In the genomic region with DNA sequence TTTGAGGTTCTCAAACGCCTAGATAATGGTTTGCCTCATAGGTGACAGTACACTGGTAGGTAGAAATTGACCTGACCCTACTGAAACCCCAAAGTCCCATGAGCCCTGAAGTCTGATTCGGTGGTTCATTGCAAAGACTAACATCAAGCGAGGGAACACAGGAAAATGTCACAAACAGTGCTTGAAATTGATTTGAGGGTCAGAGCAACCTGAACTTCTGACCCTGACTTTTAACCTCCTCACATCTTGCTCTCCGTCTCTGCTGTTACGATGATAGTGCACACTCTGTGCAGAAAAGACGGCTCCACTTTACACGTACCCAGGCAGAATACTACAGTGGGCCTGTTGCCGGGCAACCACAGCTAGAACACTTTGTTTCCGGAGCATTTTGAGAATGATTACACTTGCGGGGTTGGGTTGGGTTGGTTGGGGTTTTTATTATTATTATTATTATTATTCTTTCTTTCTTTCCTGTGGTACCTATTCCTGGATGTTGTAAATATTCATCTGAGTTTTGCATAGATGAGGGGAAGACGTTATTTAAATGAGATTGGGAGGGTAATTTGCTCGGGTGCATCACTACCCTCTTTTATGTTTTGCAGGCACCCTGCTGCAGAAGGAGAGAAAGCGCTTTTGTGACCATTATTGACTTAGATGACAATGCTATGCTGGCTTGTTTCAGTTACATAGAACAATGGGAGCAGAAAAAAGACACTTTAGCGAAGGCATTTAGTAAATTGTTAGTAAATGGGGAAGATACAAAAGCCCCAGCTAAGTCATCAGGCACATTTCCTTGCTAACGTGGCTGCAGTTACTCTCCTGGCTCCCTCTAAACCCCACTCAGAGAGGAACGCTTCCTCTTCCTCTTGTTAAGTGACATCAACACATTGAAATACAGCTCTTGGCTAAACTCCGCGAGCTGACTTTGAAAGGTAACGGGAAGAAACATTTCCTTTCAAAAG, we compare ENCODE assay signal across 9 cellular contexts.
DNase-seq lines count a peak whose midpoint lies in the region; ATAC-seq and TF ChIP-seq lines count a peak whose summit lies in the region.
"Had no signal": no experiment of that assay in that cellular context is flagged by ENCODE, and none has a peak within 500 bp of the region (broad histone marks: within the 10 kb centered on the region; RNA-seq: fewer than 3 reads in every experiment).

No MANE protein-coding gene starts in this region.

- no peak overlapping the region for H3K4me3 Mint-ChIP-seq in CD4-positive, alpha-beta T cell

- H3K36me3 ChIP-seq in hepatocyte (replicated peaks; ENCODE audit: insufficient read depth, low read depth) (no peaks in the 10 kb centered on the region), osteoblast (ENCODE audit: insufficient read depth, low read length) (no peaks in the 10 kb centered on the region)
- H3K36me3 ChIP-seq: upper lobe of left lung had no signal

- H3K27me3 ChIP-seq in HL-60 (ENCODE audit: insufficient read depth, poor library complexity, severe bottlenecking) (no peaks in the 10 kb centered on the region), hepatocyte (no peaks in the 10 kb centered on the region), osteoblast (ENCODE audit: insufficient read depth, low read length) (peaks cover 4% of the 10 kb centered on the region)
- no peaks in the 10 kb centered on the region for H3K27me3 ChIP-seq in CD4-positive, alpha-beta T cell (ENCODE audit: control insufficient read depth, insufficient read depth, low read length)
- H3K27me3 ChIP-seq: upper lobe of left lung had no signal

- H3K4me1 ChIP-seq in hepatocyte (ENCODE audit: insufficient read depth) (peaks cover 11% of the 10 kb centered on the region), osteoblast (ENCODE audit: insufficient read depth, low read length) (no peaks in the 10 kb centered on the region)

- TF ChIP-seq CTCF in HL-60 (IDR thresholded peaks at IDR 0.05; ENCODE audit: insufficient read depth, low read length) (no peak), hepatocyte (IDR thresholded peaks at IDR 0.05; ENCODE audit: poor library complexity) (no peak), osteoblast (IDR thresholded peaks at IDR 0.05; ENCODE audit: extremely low read depth, low read depth, low read length) (no peak)
- no peak for TF ChIP-seq CTCF in CD4-positive, alpha-beta T cell (IDR thresholded peaks at IDR 0.05)

- H3K9me3 ChIP-seq in hepatocyte (ENCODE audit: low read depth) (no peaks in the 10 kb centered on the region), osteoblast (ENCODE audit: low read depth, low read length) (no peaks in the 10 kb centered on the region)
- H3K9me3 ChIP-seq in CD4-positive, alpha-beta T cell (ENCODE audit: control insufficient read depth, low read length) = no peaks in the 10 kb centered on the region
- H3K9me3 ChIP-seq: upper lobe of left lung had no signal

- no peaks in the 10 kb centered on the region for H3K27me3 Mint-ChIP-seq in CD4-positive, alpha-beta T cell

- H3K79me2 ChIP-seq in hepatocyte (no peaks in the 10 kb centered on the region), osteoblast (ENCODE audit: insufficient read depth, low read length) (no peaks in the 10 kb centered on the region)

- no peaks in the 10 kb centered on the region for H3K4me1 Mint-ChIP-seq in CD4-positive, alpha-beta T cell (ENCODE audit: low read depth)

- 48% methylated on average over 19 of the region's 19 CpGs for WGBS in hepatocyte (ENCODE audit: low lambda C conversion rate, missing lambda C conversion rate)

- DNase-seq in HL-60 (ENCODE audit: low read depth in 1 of 2, low spot score in 1 of 2) = peak; percentile 28 to 43
- DNase-seq in RPMI7951 (ENCODE audit: low read depth) = peak; percentile 39
- peak; percentile 18 for DNase-seq in hepatocyte (ENCODE audit: low spot score)
- peak; percentile 59 for DNase-seq in retina
- no peak for DNase-seq in effector CD8-positive, alpha-beta T cell (lab: John Stamatoyannopoulos, UW)
- DNase-seq in CD4-positive, alpha-beta T cell = no peak
- no peak for DNase-seq in osteoblast (ENCODE audit: insufficient read length, low spot score, missing footprints)
- DNase-seq: IMR-90, upper lobe of left lung had no signal

- H2AFZ ChIP-seq in hepatocyte (peak overlapping the region; percentile 33), osteoblast (ENCODE audit: low read length) (no peak overlapping the region)

- intact Hi-C loops in CD4-positive, alpha-beta T cell (cut with DNase I, micrococcal nuclease) = no loop called here

- POLR2A ChIA-PET in CD4-positive, alpha-beta T cell (lab: Charles Lee) = no interaction called here

- H4K20me1 ChIP-seq in hepatocyte (ENCODE audit: insufficient read depth, poor library complexity, severe bottlenecking) (no peaks in the 10 kb centered on the region), osteoblast (ENCODE audit: insufficient read depth, low read length) (no peaks in the 10 kb centered on the region)

- ATAC-seq in CD4-positive, alpha-beta T cell (ENCODE audit: poor library complexity) = no peak

- H3K36me3 Mint-ChIP-seq in CD4-positive, alpha-beta T cell (ENCODE audit: low read depth) = no peaks in the 10 kb centered on the region

- H3K4me3 ChIP-seq in HL-60 (replicated peaks; ENCODE audit: insufficient read depth, low read length) (no peak overlapping the region), hepatocyte (no peak overlapping the region), osteoblast (ENCODE audit: insufficient read depth, low read length) (no peak overlapping the region)
- H3K4me3 ChIP-seq: upper lobe of left lung had no signal

- no peaks in the 10 kb centered on the region for H3K9me2 ChIP-seq in hepatocyte (replicated peaks; ENCODE audit: insufficient read depth)

- CTCF ChIA-PET in CD4-positive, alpha-beta T cell (lab: Charles Lee) = no interaction called here

- no peak overlapping the region for H3K27ac ChIP-seq in HL-60 (replicated peaks)
- H3K27ac ChIP-seq in hepatocyte = no peak overlapping the region
- H3K27ac ChIP-seq in CD4-positive, alpha-beta T cell (ENCODE audit: low read depth, low read length) = no peak overlapping the region
- no peak overlapping the region for H3K27ac ChIP-seq in osteoblast (ENCODE audit: low read depth, low read length)

- H3K4me2 ChIP-seq in hepatocyte = peak overlapping the region; percentile 43
- no peak overlapping the region for H3K4me2 ChIP-seq in osteoblast (ENCODE audit: insufficient read depth, low read length)

- H3K9me3 Mint-ChIP-seq in CD4-positive, alpha-beta T cell = no peaks in the 10 kb centered on the region

- H3K27ac Mint-ChIP-seq in CD4-positive, alpha-beta T cell = no peak overlapping the region

Comparison
In these comparisons a context has a peak if more than half of its experiments do, and no peak if none do; other contexts are left out.
1. DNase-seq: peak in HL-60 (2 of 2), RPMI7951 (single experiment), hepatocyte (single experiment) and retina (single experiment); none in effector CD8-positive, alpha-beta T cell (single experiment), CD4-positive, alpha-beta T cell (0 of 10) and osteoblast (single experiment).